Comparison of ENCODE assay signal across 20 cellular contexts in the genomic region with DNA sequence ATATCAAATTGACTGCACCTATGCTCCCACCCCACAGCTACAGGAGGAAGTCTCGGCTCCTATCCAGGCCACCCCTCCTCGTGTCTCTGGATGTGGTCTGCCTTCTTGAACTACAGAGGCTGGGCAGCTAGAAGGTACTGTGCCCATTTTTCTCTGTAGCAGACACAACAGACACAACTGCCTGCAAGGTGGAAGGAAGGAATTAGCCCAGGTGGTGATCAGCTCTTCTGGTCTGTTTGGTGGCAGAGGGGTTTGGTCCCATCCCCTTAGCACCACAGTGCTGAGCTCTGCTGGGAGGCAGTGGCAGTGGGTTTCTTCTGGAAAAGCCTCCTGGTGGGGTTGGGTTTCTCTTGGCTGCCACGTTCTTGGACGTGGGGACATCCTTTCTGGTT.
"Had no signal": no experiment of that assay in that cellular context is flagged by ENCODE, and none has a peak within 500 bp of the region (broad histone marks: within the 10 kb centered on the region; RNA-seq: fewer than 3 reads in every experiment).

No MANE protein-coding gene starts in this region.

- H3K4me3 Mint-ChIP-seq: dendritic cell treated with granulocyte-macrophage colony-stimulating factor and Interleukin-4, amounts not matched to agents 40 ng/mL and 50 ng/mL, for 4 days; effector memory CD8-positive, alpha-beta T cell; endodermal cell had no signal

- DNase-seq: colonic mucosa; cortex of kidney; effector CD8-positive, alpha-beta T cell; effector memory CD8-positive, alpha-beta T cell; endodermal cell; erythroblast; esophagus squamous epithelium; foreskin fibroblast; foreskin melanocyte; gastrocnemius medialis; glutamatergic neuron; heart right ventricle; hippocampal formation; left cardiac atrium; left lung; left ventricle myocardium superior; lower lobe of right lung; mesenchymal stem cell; midbrain had no signal

- ATAC-seq: effector memory CD8-positive, alpha-beta T cell; gastrocnemius medialis; heart right ventricle; left cardiac atrium; left lung; left ventricle myocardium superior; lower lobe of right lung had no signal

- H3K27me3 Mint-ChIP-seq: dendritic cell treated with granulocyte-macrophage colony-stimulating factor and Interleukin-4, amounts not matched to agents 40 ng/mL and 50 ng/mL, for 4 days had no signal

- H3K9me3 Mint-ChIP-seq: dendritic cell treated with granulocyte-macrophage colony-stimulating factor and Interleukin-4, amounts not matched to agents 40 ng/mL and 50 ng/mL, for 4 days; effector memory CD8-positive, alpha-beta T cell; endodermal cell had no signal

- H3K27ac Mint-ChIP-seq: dendritic cell treated with granulocyte-macrophage colony-stimulating factor and Interleukin-4, amounts not matched to agents 40 ng/mL and 50 ng/mL, for 4 days; effector memory CD8-positive, alpha-beta T cell; endodermal cell had no signal
